Comparison of ENCODE assay signal across 8 cellular contexts in the genomic region with DNA sequence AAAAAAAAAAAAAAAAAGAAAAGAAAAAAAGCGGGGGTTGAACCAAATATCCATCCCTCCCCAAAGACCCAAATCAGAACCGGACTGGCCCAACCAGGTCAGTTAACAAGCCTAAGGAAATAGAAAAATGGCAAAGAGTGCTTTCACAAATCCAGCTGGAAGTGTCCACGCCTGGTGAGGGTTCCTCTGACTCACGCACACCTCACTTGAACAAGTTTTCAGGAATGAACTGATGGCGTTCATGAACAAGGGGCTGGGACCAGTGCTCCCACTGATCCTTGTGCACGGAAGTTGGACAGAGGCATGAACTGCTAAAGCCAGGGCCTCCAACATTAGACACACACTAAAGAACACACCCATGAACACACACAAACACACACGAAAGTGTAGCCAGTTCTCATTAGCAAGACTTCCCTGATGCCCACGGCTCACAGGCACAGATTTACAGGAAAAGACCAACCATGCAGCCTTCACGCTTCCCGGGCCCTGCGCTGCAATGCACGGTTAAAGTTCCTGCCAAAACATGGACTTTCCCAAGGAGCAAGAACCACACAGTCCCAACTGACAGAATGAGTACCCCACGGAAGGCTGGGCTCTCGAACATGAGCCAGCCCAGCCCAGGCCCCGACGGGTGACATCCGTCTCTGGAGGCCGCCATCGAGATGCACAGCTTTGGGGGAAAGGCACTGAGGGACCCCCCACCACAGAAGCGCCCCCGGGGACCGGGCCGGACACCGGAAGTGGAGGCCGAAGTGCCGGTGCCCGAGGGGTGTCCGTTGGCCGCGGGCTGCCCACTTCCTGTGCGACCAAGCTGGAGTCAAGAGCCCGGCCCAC. TPM values are rescaled to one million over a fixed set of nuclear protein-coding genes. Genes with fewer than 3 reads are reported as not detected.
DNase-seq lines count a peak whose midpoint lies in the region; ATAC-seq, FAIRE-seq and TF ChIP-seq lines count a peak whose summit lies in the region.

No MANE protein-coding gene starts in this region.

- H3K4me3 ChIP-seq in A673 (ENCODE audit: low read depth, low read length, poor library complexity, severe bottlenecking) = peak overlapping the region; percentile 95
- H3K4me3 ChIP-seq in SK-N-MC = peak overlapping the region; percentile 98
- H3K4me3 ChIP-seq in stomach smooth muscle (ENCODE audit: low read length in 2 of 2) = peak overlapping the region; percentile 69 to 84

- DNase-seq in A673 (ENCODE audit: low spot score) (peak; percentile 44), GM18507 (ENCODE audit: extremely low spot score, insufficient read length, low read depth) (peak; percentile 11), SK-N-MC (ENCODE audit: low read depth, low spot score) (no peak), dermis blood vessel endothelial cell (peak; percentile 55), lung microvascular endothelial cell (ENCODE audit: low read depth in 2 of 2) (peak; percentile 29 to 58), Ammon's horn (ENCODE audit: low spot score) (no peak)

- peak overlapping the region; percentile 98 for H3K9ac ChIP-seq in SK-N-MC (ENCODE audit: insufficient read length)
- peak overlapping the region; percentile 80 to 86 for H3K9ac ChIP-seq in stomach smooth muscle (ENCODE audit: low read length in 2 of 2)

- H3K9me3 ChIP-seq in A673 (ENCODE audit: low read depth, low read length, poor library complexity, severe bottlenecking) (no peaks in the 10 kb centered on the region), SK-N-MC (ENCODE audit: low read depth, low read length) (no peaks in the 10 kb centered on the region), stomach smooth muscle (ENCODE audit: control insufficient read depth in 2 of 2, low read length in 2 of 2) (no peaks in the 10 kb centered on the region)

- CTCF ChIA-PET in A673 (lab: Charles Lee) = no interaction called here

- peak; percentile 23 for ATAC-seq in HG03139 (IDR thresholded peaks at IDR 0.05; ENCODE audit: unreplicated experiment)

- no peak for FAIRE-seq in GM18507 (lab: Jason Lieb, UNC)

- H3K4me1 ChIP-seq in A673 (ENCODE audit: insufficient read depth, low read length, poor library complexity, severe bottlenecking) (peaks cover 3% of the 10 kb centered on the region), stomach smooth muscle (ENCODE audit: control insufficient read depth, insufficient read depth, low read length) (peaks cover 18% of the 10 kb centered on the region)

- H3K27ac ChIP-seq in A673 (ENCODE audit: low read depth, low read length, poor library complexity, severe bottlenecking) = peak overlapping the region; percentile 97
- peak overlapping the region; percentile 80 for H3K27ac ChIP-seq in SK-N-MC
- H3K27ac ChIP-seq in stomach smooth muscle (ENCODE audit: low read length) = peak overlapping the region; percentile 76

- H3K36me3 ChIP-seq in A673 (ENCODE audit: insufficient read depth, low read length, poor library complexity, severe bottlenecking) (peaks cover 29% of the 10 kb centered on the region), SK-N-MC (ENCODE audit: insufficient read depth, low read length) (peaks cover 32% of the 10 kb centered on the region), stomach smooth muscle (ENCODE audit: control insufficient read depth in 2 of 2, insufficient read depth in 2 of 2, low read length in 2 of 2) (peaks cover 0 to 2% of the 10 kb centered on the region in 2 donors)

- BruUV-seq in A673 (replicated peaks; lab: Mats Ljungman, UMichigan) = TSS peak; percentile 47

- POLR2A ChIA-PET in A673 (lab: Charles Lee; ENCODE audit: low non-redundant PET) = no interaction called here

- H3K27me3 ChIP-seq in A673 (replicated peaks; ENCODE audit: insufficient read depth, low read depth, low read length, poor library complexity) (no peaks in the 10 kb centered on the region), stomach smooth muscle (ENCODE audit: control insufficient read depth in 1 of 2, insufficient read depth in 2 of 2, low read length in 2 of 2) (no peaks in the 10 kb centered on the region)

- no peak for TF ChIP-seq CTCF in A673 (conservative IDR thresholded peaks at IDR 0.05; ENCODE audit: low read depth, low read length)

- intact Hi-C loops in A673 (cut with micrococcal nuclease; ENCODE audit: unreplicated experiment) = no loop called here

RNA-seq across cellular contexts. Expression of a gene that starts 0.9 kb away (rescaled TPM):
- total RNA-seq in A673 (2021) (371 and 383 TPM in 2 replicates), dermis blood vessel endothelial cell (37.9 and 67.9 TPM in 2 replicates), lung microvascular endothelial cell (14.9 and 15.3 TPM in 2 replicates)

RNA-seq across cellular contexts. Expression of a gene that starts 37.2 kb away (rescaled TPM):
- total RNA-seq in A673 (2021) = 8.4 and 10.0 TPM in 2 replicates
- total RNA-seq in dermis blood vessel endothelial cell = 0.70 and 0.85 TPM in 2 replicates
- 0.20 and 0.44 TPM in 2 replicates for total RNA-seq in lung microvascular endothelial cell

RNA-seq across cellular contexts. Expression of a gene that starts 58.1 kb away (rescaled TPM):
- total RNA-seq in A673 (2021) = 107 and 112 TPM in 2 replicates
- total RNA-seq in dermis blood vessel endothelial cell = 19.9 and 44.6 TPM in 2 replicates
- total RNA-seq in lung microvascular endothelial cell = 12.9 and 13.5 TPM in 2 replicates

Comparison
In these comparisons a context has a peak if more than half of its experiments do, and no peak if none do; other contexts are left out.
1. DNase-seq: peak in A673 (single experiment), GM18507 (single experiment), dermis blood vessel endothelial cell (single experiment) and lung microvascular endothelial cell (2 of 2); none in SK-N-MC (single experiment) and Ammon's horn (single experiment).
2. Peak in every context shown above with its lines, with median percentiles within 50 percentile points of each other: H3K27ac ChIP-seq and H3K4me3 ChIP-seq.